In genomic region chr12:52147367-52147972, GRCh38 we compare ENCODE assay signal across 10 cellular contexts. TPM values are rescaled to one million over a fixed set of nuclear protein-coding genes. Genes with fewer than 3 reads are reported as not detected.
A peak's percentile ranks its signal among the peaks of the same experiment; 100 is the strongest.
DNase-seq lines count a peak whose midpoint lies in the region; FAIRE-seq and TF ChIP-seq lines count a peak whose summit lies in the region.
"Had no signal": no experiment of that assay in that cellular context is flagged by ENCODE, and none has a peak within 500 bp of the region (broad histone marks: within the 10 kb centered on the region; RNA-seq: fewer than 3 reads in every experiment).

No MANE protein-coding gene starts in this region.

- H3K36me3 ChIP-seq in bronchial epithelial cell (ENCODE audit: control insufficient read depth, insufficient read depth, low read length) = no peaks in the 10 kb centered on the region
- no peaks in the 10 kb centered on the region for H3K36me3 ChIP-seq in HAP-1 (replicated peaks)

- H3K27me3 ChIP-seq in bronchial epithelial cell (ENCODE audit: control insufficient read depth, insufficient read depth, low read length) = no peaks in the 10 kb centered on the region
- H3K27me3 ChIP-seq in HAP-1 (ENCODE audit: low read depth) = no peaks in the 10 kb centered on the region

- in situ Hi-C loops in HAP-1 (cut with MboI; ENCODE audit: low sequenced_read_pairs) = no loop called here

- peak; percentile 15 for DNase-seq in NCI-H1436 (lab: John Stamatoyannopoulos, UW)
- DNase-seq in NCI-H1436 treated with DMSO at 0.1 percent for 48 hours (lab: John Stamatoyannopoulos, UW) = no peak
- peak; percentile 98 for DNase-seq in bronchial epithelial cell (ENCODE audit: low read depth)
- peak; percentile 53 for DNase-seq in left kidney (ENCODE audit: low read depth, low spot score)
- DNase-seq in ureter (ENCODE audit: low spot score) = peak; percentile 95
- no peak for DNase-seq in HAP-1 (ENCODE audit: low spot score in 2 of 2)
- DNase-seq in NK-92 treated with Interleukin-12 subunit alpha and Interleukin-12 subunit beta, amount 100 ng/mL, for 24 hours (lab: John Stamatoyannopoulos, UW) = no peak
- DNase-seq in activated naive CD8-positive, alpha-beta T cell treated with anti-CD3 and anti-CD28 coated beads for 36 hours = no peak

- H3K27me3 Mint-ChIP-seq in activated naive CD8-positive, alpha-beta T cell treated with anti-CD3 and anti-CD28 coated beads for 36 hours = peaks cover 6% of the 10 kb centered on the region

- H3K9me3 Mint-ChIP-seq in activated naive CD8-positive, alpha-beta T cell treated with anti-CD3 and anti-CD28 coated beads for 36 hours = no peaks in the 10 kb centered on the region
- H3K9me3 Mint-ChIP-seq: memory B cell had no signal

- no peak overlapping the region for H3K27ac Mint-ChIP-seq in activated naive CD8-positive, alpha-beta T cell treated with anti-CD3 and anti-CD28 coated beads for 36 hours
- H3K27ac Mint-ChIP-seq: B cell, memory B cell had no signal

- peaks cover 3% of the 10 kb centered on the region for H3K4me1 Mint-ChIP-seq in activated naive CD8-positive, alpha-beta T cell treated with anti-CD3 and anti-CD28 coated beads for 36 hours

- no peaks in the 10 kb centered on the region for H3K4me1 ChIP-seq in HAP-1

- H3K4me3 ChIP-seq in bronchial epithelial cell (ENCODE audit: low read depth, low read length) = no peak overlapping the region
- H3K4me3 ChIP-seq in HAP-1 = no peak overlapping the region

- no peak overlapping the region for H3K4me3 Mint-ChIP-seq in activated naive CD8-positive, alpha-beta T cell treated with anti-CD3 and anti-CD28 coated beads for 36 hours
- H3K4me3 Mint-ChIP-seq: B cell, memory B cell had no signal

- TF ChIP-seq CTCF in bronchial epithelial cell (IDR thresholded peaks at IDR 0.05; ENCODE audit: insufficient read depth, low read length, severe bottlenecking) = no peak

- FAIRE-seq in bronchial epithelial cell (lab: Jason Lieb, UNC) = peak; percentile 98

- no peaks in the 10 kb centered on the region for H3K9me3 ChIP-seq in HAP-1

- H3K36me3 Mint-ChIP-seq in activated naive CD8-positive, alpha-beta T cell treated with anti-CD3 and anti-CD28 coated beads for 36 hours = no peaks in the 10 kb centered on the region
- H3K36me3 Mint-ChIP-seq: memory B cell had no signal

RNA-seq across cellular contexts. Expression of gene KRT80, which starts 44.3 kb away (rescaled TPM):
- total RNA-seq in bronchial epithelial cell (14.7 and 66.4 TPM in 2 replicates), ureter (4.6 TPM)
- not detected for total RNA-seq in activated naive CD8-positive, alpha-beta T cell treated with anti-CD3 and anti-CD28 coated beads for 36 hours
- total RNA-seq: B cell had no signal

Comparison
In these comparisons a context has a peak if more than half of its experiments do, and no peak if none do; other contexts are left out.
1. DNase-seq: peak in NCI-H1436 (single experiment), bronchial epithelial cell (single experiment), left kidney (single experiment) and ureter (single experiment); none in NCI-H1436 treated with DMSO at 0.1 percent for 48 hours (single experiment), HAP-1 (0 of 2), NK-92 treated with Interleukin-12 subunit alpha and Interleukin-12 subunit beta, amount 100 ng/mL, for 24 hours (single experiment) and activated naive CD8-positive, alpha-beta T cell treated with anti-CD3 and anti-CD28 coated beads for 36 hours (single experiment).